In genomic region chr2:174486614-174487535, GRCh38 we compare ENCODE assay signal across 1 cellular context.
A peak's percentile ranks its signal among the peaks of the same experiment; 100 is the strongest.
TF ChIP-seq lines count a peak whose summit lies in the region.

GPR155 (minus strand) TSS chr2:174487029; CDS start chr2:174481956, 5,073 bp downstream.

TF ChIP-seq in GM12878, 131 proteins besides CTCF, POLR2A, EP300 and RAD21 (continued from another document and continues in another):
- no peak for TF ChIP-seq IRF4 (IDR thresholded peaks at IDR 0.05; ENCODE audit: low read depth, low read length)
- no peak for TF ChIP-seq ZZZ3 (IDR thresholded peaks at IDR 0.05; ENCODE audit: control insufficient read depth, insufficient read length, low read depth)
- TF ChIP-seq RELB (IDR thresholded peaks at IDR 0.05; ENCODE audit: low read depth) = peak; percentile 90
- 0 out of 2 replicates have a peak, but pooled peaks have one; percentile 50 for TF ChIP-seq ZNF207 (IDR thresholded peaks at IDR 0.05; ENCODE audit: borderline replicate concordance)
- peak; percentile 52; the same call in 1 of the 2 replicates for TF ChIP-seq ZNF687 (IDR thresholded peaks at IDR 0.05)
- TF ChIP-seq IRF5 (IDR thresholded peaks at IDR 0.05; ENCODE audit: borderline replicate concordance) = no peak
- 0 out of 2 replicates have a peak, but pooled peaks have one; percentile 55 for TF ChIP-seq PAX8 (IDR thresholded peaks at IDR 0.05)
- 0 out of 2 replicates have a peak, but pooled peaks have one; percentile 23 for TF ChIP-seq PML (IDR thresholded peaks at IDR 0.05; ENCODE audit: low read length)
- no peak for TF ChIP-seq SREBF2 (IDR thresholded peaks at IDR 0.05; ENCODE audit: low read length)
- TF ChIP-seq CBFB (IDR thresholded peaks at IDR 0.05; ENCODE audit: low read depth) = 0 out of 2 replicates have a peak, but pooled peaks have one; percentile 15
- TF ChIP-seq CEBPZ (IDR thresholded peaks at IDR 0.05; ENCODE audit: low read depth, low read length) = no peak
- TF ChIP-seq BACH1 (IDR thresholded peaks at IDR 0.05; ENCODE audit: borderline replicate concordance) = 0 out of 2 replicates have a peak, but pooled peaks have one; percentile 10
- peak; percentile 66; the same call in 1 of the 2 replicates for TF ChIP-seq RB1 (IDR thresholded peaks at IDR 0.05; ENCODE audit: borderline replicate concordance)
- no peak for TF ChIP-seq YBX1 (IDR thresholded peaks at IDR 0.05)
- TF ChIP-seq TARDBP (IDR thresholded peaks at IDR 0.05; ENCODE audit: borderline replicate concordance) = no peak
- TF ChIP-seq CHD2 (IDR thresholded peaks at IDR 0.05; ENCODE audit: borderline replicate concordance, low read depth, low read length) = no peak
- TF ChIP-seq TAF1 (IDR thresholded peaks at IDR 0.05; ENCODE audit: borderline replicate concordance, low read depth, low read length) = peak; percentile 75
- TF ChIP-seq BRCA1 (IDR thresholded peaks at IDR 0.05; ENCODE audit: low read depth, low read length) = no peak
- TF ChIP-seq USF2 (IDR thresholded peaks at IDR 0.05; ENCODE audit: borderline replicate concordance, low read depth, low read length) = no peak
- no peak for TF ChIP-seq KLF5 (IDR thresholded peaks at IDR 0.05; ENCODE audit: partially characterized antibody)
- peak; percentile 17 for TF ChIP-seq SP1 (IDR thresholded peaks at IDR 0.05; ENCODE audit: low read depth, low read length)
- TF ChIP-seq MTA2 (IDR thresholded peaks at IDR 0.05; ENCODE audit: low read depth) = peak; percentile 13; the same call in 1 of the 2 replicates
- peak; percentile 71 for TF ChIP-seq IKZF1 (conservative IDR thresholded peaks at IDR 0.05)
- TF ChIP-seq SUZ12 (IDR thresholded peaks at IDR 0.05; ENCODE audit: unreplicated experiment) = no peak
- no peak for TF ChIP-seq SMAD1 (IDR thresholded peaks at IDR 0.05; ENCODE audit: low read depth, partially characterized antibody)
- TF ChIP-seq NR2C2 (IDR thresholded peaks at IDR 0.05; ENCODE audit: borderline replicate concordance, control insufficient read depth, insufficient read length, low read depth) = no peak
- TF ChIP-seq POU2F2 (IDR thresholded peaks at IDR 0.05; ENCODE audit: borderline replicate concordance, low read depth, low read length) = peak; percentile 50; the same call in 1 of the 3 replicates
- peak; percentile 86 for TF ChIP-seq GABPA (IDR thresholded peaks at IDR 0.05; ENCODE audit: low read depth)
- TF ChIP-seq CREM (IDR thresholded peaks at IDR 0.05; ENCODE audit: low read depth) = peak; percentile 19; the same call in 1 of the 2 replicates
- TF ChIP-seq EED (IDR thresholded peaks at IDR 0.05; ENCODE audit: low read depth) = peak; percentile 55; the same call in 1 of the 2 replicates
- peak; percentile 83 for TF ChIP-seq POLR2AphosphoS5 (IDR thresholded peaks at IDR 0.05; ENCODE audit: low read length)
- no peak for TF ChIP-seq HDGF (IDR thresholded peaks at IDR 0.05)
- TF ChIP-seq GATAD2B (conservative IDR thresholded peaks at IDR 0.05; ENCODE audit: low read depth) = peak; percentile 79
- peak; percentile 61 to 82 for TF ChIP-seq BHLHE40 (IDR thresholded peaks at IDR 0.05; ENCODE audit: borderline replicate concordance in 1 of 2, low read depth in 2 of 2, low read length in 1 of 2)
- TF ChIP-seq ESRRA (IDR thresholded peaks at IDR 0.05; ENCODE audit: low read length) = peak; percentile 89; the same call in 1 of the 2 replicates
- 0 out of 2 replicates have a peak, but pooled peaks have one; percentile 9 for TF ChIP-seq MXI1 (IDR thresholded peaks at IDR 0.05; ENCODE audit: low read depth, low read length)
- TF ChIP-seq ZBED1 (IDR thresholded peaks at IDR 0.05; ENCODE audit: borderline replicate concordance) = no peak
- no peak for TF ChIP-seq BCLAF1 (IDR thresholded peaks at IDR 0.05)
- TF ChIP-seq PKNOX1 (IDR thresholded peaks at IDR 0.05) = no peak
- no peak for TF ChIP-seq ETV6 (conservative IDR thresholded peaks at IDR 0.05 in 1 of 2, IDR thresholded peaks at IDR 0.05 in 1 of 2; ENCODE audit: borderline replicate concordance in 1 of 2, low read depth in 1 of 2)
- TF ChIP-seq RAD51 (IDR thresholded peaks at IDR 0.05) = no peak
- peak; percentile 94 for TF ChIP-seq YY1 (IDR thresholded peaks at IDR 0.05; ENCODE audit: low read depth, low read length)
- peak; percentile 63; the same call in 1 of the 2 replicates for TF ChIP-seq LARP7 (IDR thresholded peaks at IDR 0.05)
- TF ChIP-seq E4F1 (IDR thresholded peaks at IDR 0.05; ENCODE audit: borderline replicate concordance, partially characterized antibody) = peak; percentile 38
- TF ChIP-seq ATF7 (IDR thresholded peaks at IDR 0.05; ENCODE audit: low read depth) = no peak; the same call in 1 of the 2 replicates
- TF ChIP-seq RUNX3 (IDR thresholded peaks at IDR 0.05; ENCODE audit: low read length) = peak; percentile 55
- TF ChIP-seq SIN3A (IDR thresholded peaks at IDR 0.05; ENCODE audit: low read depth, low read length) = no peak
